In genomic region chr13:49279112-49279511, GRCh38 we compare ENCODE assay signal across 28 cellular contexts. TPM values are rescaled to one million over a fixed set of nuclear protein-coding genes. Genes with fewer than 3 reads are reported as not detected.
"Had no signal": no experiment of that assay in that cellular context is flagged by ENCODE, and none has a peak within 500 bp of the region (broad histone marks: within the 10 kb centered on the region; RNA-seq: fewer than 3 reads in every experiment).

No MANE protein-coding gene starts in this region.

- H3K27ac ChIP-seq: SJCRH30, SK-N-MC had no signal

- H3K4me1 ChIP-seq: SJCRH30 had no signal

- H3K27me3 Mint-ChIP-seq: activated CD4-positive, alpha-beta T cell treated with anti-CD3 and anti-CD28 coated beads for 36 hours; activated CD4-positive, alpha-beta T cell treated with anti-CD3 and anti-CD28 coated beads, Interleukin-2, amount 10 ng/mL, durations not matched to agents 7 days and 5 days; activated naive CD8-positive, alpha-beta T cell treated with anti-CD3 and anti-CD28 coated beads, Interleukin-2, amount 50 U/mL, for 24 hours; activated T-cell treated with anti-CD3 and anti-CD28 coated beads, Interleukin-2, amount 50 U/mL, for 24 hours had no signal

- H3K27me3 ChIP-seq: MG63, SJCRH30 had no signal

- H3K4me3 ChIP-seq: MG63, SJCRH30, SK-N-MC had no signal

- H3K36me3 Mint-ChIP-seq: activated naive CD4-positive, alpha-beta T cell treated with anti-CD3 and anti-CD28 coated beads, Interleukin-2, amount 50 U/mL, for 72 hours; brain had no signal

- H3K4me3 Mint-ChIP-seq: activated CD4-positive, alpha-beta T cell treated with anti-CD3 and anti-CD28 coated beads for 36 hours; activated CD4-positive, alpha-beta T cell treated with anti-CD3 and anti-CD28 coated beads, Interleukin-2, amount 10 ng/mL, durations not matched to agents 7 days and 5 days; activated CD8-positive, alpha-beta T cell treated with anti-CD3 and anti-CD28 coated beads, Interleukin-2, amount 10 ng/mL, durations not matched to agents 7 days and 5 days; activated naive CD4-positive, alpha-beta T cell treated with anti-CD3 and anti-CD28 coated beads for 36 hours; activated naive CD8-positive, alpha-beta T cell treated with anti-CD3 and anti-CD28 coated beads, Interleukin-2, amount 50 U/mL, for 24 hours; activated T-cell treated with anti-CD3 and anti-CD28 coated beads, Interleukin-2, amount 50 U/mL, for 24 hours; brain; T-helper 1 cell treated with Interleukin-12 subunit alpha and Interleukin-12 subunit beta and Interleukin-4 antibody, amounts not matched to agents 30 μg/mL and 1 μg/mL, for 36 hours; T-helper 2 cell treated with Interferon-gamma antibody and Interleukin-4, amounts not matched to agents 5 μg/mL and 100 μg/mL, for 36 hours had no signal

- ATAC-seq: activated CD4-positive, alpha-beta T cell treated with anti-CD3 and anti-CD28 coated beads for 36 hours; activated CD8-positive, alpha-beta T cell treated with anti-CD3 and anti-CD28 coated beads, Interleukin-2, amount 10 ng/mL, durations not matched to agents 7 days and 5 days; activated naive CD4-positive, alpha-beta T cell treated with anti-CD3 and anti-CD28 coated beads, Interleukin-2, amount 50 U/mL, for 72 hours; activated naive CD8-positive, alpha-beta T cell treated with anti-CD3 and anti-CD28 coated beads, Interleukin-2, amount 50 U/mL, for 24 hours; Panc1 had no signal

- H3K36me3 ChIP-seq: MG63, SJCRH30 had no signal

- H3K9me3 Mint-ChIP-seq: activated CD4-positive, alpha-beta T cell treated with anti-CD3 and anti-CD28 coated beads, Interleukin-2, amount 10 ng/mL, durations not matched to agents 7 days and 5 days; activated naive CD4-positive, alpha-beta T cell treated with anti-CD3 and anti-CD28 coated beads for 36 hours; activated naive CD4-positive, alpha-beta T cell treated with anti-CD3 and anti-CD28 coated beads, Interleukin-2, amount 50 U/mL, for 72 hours; activated naive CD8-positive, alpha-beta T cell treated with anti-CD3 and anti-CD28 coated beads, Interleukin-2, amount 50 U/mL, for 24 hours; activated T-cell treated with anti-CD3 and anti-CD28 coated beads, Interleukin-2, amount 50 U/mL, for 24 hours; brain; T-helper 1 cell treated with Interleukin-12 subunit alpha and Interleukin-12 subunit beta and Interleukin-4 antibody, amounts not matched to agents 30 μg/mL and 1 μg/mL, for 36 hours; T-helper 2 cell treated with Interferon-gamma antibody and Interleukin-4, amounts not matched to agents 5 μg/mL and 100 μg/mL, for 36 hours had no signal

- DNase-seq: activated CD4-positive, alpha-beta T cell treated with anti-CD3 and anti-CD28 coated beads for 36 hours; activated CD4-positive, alpha-beta T cell treated with anti-CD3 and anti-CD28 coated beads, Interleukin-2, amount 10 ng/mL, durations not matched to agents 7 days and 5 days; activated CD4-positive, alpha-beta T cell treated with anti-CD3 and anti-CD28 coated beads, Interleukin-2, amount 50 U/mL, for 48 hours; activated CD8-positive, alpha-beta T cell treated with anti-CD3 and anti-CD28 coated beads, Interleukin-2, amount 10 ng/mL, durations not matched to agents 7 days and 5 days; activated gamma-delta T cell treated with Interleukin-2 at 50 U/mL for 16 hours; activated naive CD4-positive, alpha-beta T cell treated with anti-CD3 and anti-CD28 coated beads for 36 hours; activated naive CD8-positive, alpha-beta T cell treated with anti-CD3 and anti-CD28 coated beads, Interleukin-2, amount 50 U/mL, for 24 hours; activated T-cell treated with anti-CD3 and anti-CD28 coated beads, Interleukin-2, amount 50 U/mL, for 24 hours; anterior cingulate cortex; central memory CD4-positive, alpha-beta T cell; Kasumi-1; MG63; NCI-H1048; NCI-H1105 treated with DMSO at 0.1 percent for 48 hours; NCI-H1436 treated with DMSO at 0.1 percent for 48 hours; NCI-H1694 treated with DMSO at 0.1 percent for 48 hours; NCI-H2029; NCI-H524; SHP77; SJCRH30 had no signal

- H3K9me3 ChIP-seq: MG63, SJCRH30 had no signal

- H3K27ac Mint-ChIP-seq: activated CD4-positive, alpha-beta T cell treated with anti-CD3 and anti-CD28 coated beads for 36 hours; activated CD4-positive, alpha-beta T cell treated with anti-CD3 and anti-CD28 coated beads, Interleukin-2, amount 10 ng/mL, durations not matched to agents 7 days and 5 days; activated CD8-positive, alpha-beta T cell treated with anti-CD3 and anti-CD28 coated beads, Interleukin-2, amount 10 ng/mL, durations not matched to agents 7 days and 5 days; activated naive CD4-positive, alpha-beta T cell treated with anti-CD3 and anti-CD28 coated beads for 36 hours; activated naive CD4-positive, alpha-beta T cell treated with anti-CD3 and anti-CD28 coated beads, Interleukin-2, amount 50 U/mL, for 72 hours; activated naive CD8-positive, alpha-beta T cell treated with anti-CD3 and anti-CD28 coated beads, Interleukin-2, amount 50 U/mL, for 24 hours; activated T-cell treated with anti-CD3 and anti-CD28 coated beads, Interleukin-2, amount 50 U/mL, for 24 hours; brain; T-helper 1 cell treated with Interleukin-12 subunit alpha and Interleukin-12 subunit beta and Interleukin-4 antibody, amounts not matched to agents 30 μg/mL and 1 μg/mL, for 36 hours; T-helper 2 cell treated with Interferon-gamma antibody and Interleukin-4, amounts not matched to agents 5 μg/mL and 100 μg/mL, for 36 hours had no signal

- H3K4me1 Mint-ChIP-seq: activated CD4-positive, alpha-beta T cell treated with anti-CD3 and anti-CD28 coated beads for 36 hours; activated CD4-positive, alpha-beta T cell treated with anti-CD3 and anti-CD28 coated beads, Interleukin-2, amount 10 ng/mL, durations not matched to agents 7 days and 5 days; brain had no signal

RNA-seq across cellular contexts. Expression of gene MLNR, which starts 59.0 kb away (rescaled TPM):
- total RNA-seq: activated CD4-positive, alpha-beta T cell treated with anti-CD3 and anti-CD28 coated beads for 36 hours; activated CD4-positive, alpha-beta T cell treated with anti-CD3 and anti-CD28 coated beads, Interleukin-2, amount 10 ng/mL, durations not matched to agents 7 days and 5 days; activated CD8-positive, alpha-beta T cell treated with anti-CD3 and anti-CD28 coated beads, Interleukin-2, amount 10 ng/mL, durations not matched to agents 7 days and 5 days; activated naive CD4-positive, alpha-beta T cell treated with anti-CD3 and anti-CD28 coated beads for 36 hours; activated naive CD4-positive, alpha-beta T cell treated with anti-CD3 and anti-CD28 coated beads, Interleukin-2, amount 50 U/mL, for 72 hours; cerebellum; RPMI7951; SJCRH30 had no signal
